ENCODE assay signal across 8 cellular contexts in genomic region chr2:45699032-45699658, GRCh38. TPM values are rescaled to one million over a fixed set of nuclear protein-coding genes. Genes with fewer than 3 reads are reported as not detected.
DNase-seq lines count a peak whose midpoint lies in the region; ATAC-seq, FAIRE-seq and TF ChIP-seq lines count a peak whose summit lies in the region.

No MANE protein-coding gene starts in this region.

- peak; percentile 65 for DNase-seq in AG10803 (ENCODE audit: low read depth)
- DNase-seq in GM20000 (ENCODE audit: low spot score), result peak; percentile 30
- peak; percentile 24 for DNase-seq in HTR-8/SVneo (ENCODE audit: insufficient read length, low spot score)
- DNase-seq in foreskin keratinocyte, result peak in 1 of 2 donors; percentile 75
- no peak for DNase-seq in GOT3 (lab: John Stamatoyannopoulos, UW)
- DNase-seq in cerebellar nuclear complex (lab: John Stamatoyannopoulos, UW), result no peak
- DNase-seq in activated CD4-positive, alpha-beta T cell treated with anti-CD3 and anti-CD28 coated beads for 4 hours, result no peak
- DNase-seq in SW 1271 (lab: John Stamatoyannopoulos, UW), result no peak

- ATAC-seq in foreskin keratinocyte, result peak; percentile 96

- peaks cover 9% of the 10 kb centered on the region for H3K4me1 ChIP-seq in foreskin keratinocyte

- FAIRE-seq in HTR-8/SVneo (lab: Jason Lieb, UNC), result no peak

- no peaks in the 10 kb centered on the region for H3K27me3 ChIP-seq in foreskin keratinocyte

- TF ChIP-seq CTCF in AG10803 (conservative IDR thresholded peaks at IDR 0.05; ENCODE audit: low read length) (no peak), GM20000 (IDR thresholded peaks at IDR 0.05; ENCODE audit: extremely low read depth, missing control alignments) (no peak), foreskin keratinocyte (conservative IDR thresholded peaks at IDR 0.05) (no peak)

- no peak overlapping the region for H3K27ac ChIP-seq in foreskin keratinocyte

- no peak overlapping the region for H3K4me3 ChIP-seq in AG10803 (ENCODE audit: low read length)

RNA-seq across cellular contexts. Expression of gene PRKCE, which starts 47.7 kb away (rescaled TPM):
- total RNA-seq in foreskin keratinocyte, result 2.5 and 2.6 TPM in 2 replicates
- polyA plus RNA-seq in foreskin keratinocyte, result 0.56 and 0.93 TPM in 2 replicates

Comparison
In these comparisons a context has a peak if more than half of its experiments do, and no peak if none do; other contexts are left out.
1. DNase-seq: peak in AG10803 (single experiment), GM20000 (single experiment) and HTR-8/SVneo (single experiment); none in GOT3 (single experiment), cerebellar nuclear complex (0 of 2), activated CD4-positive, alpha-beta T cell treated with anti-CD3 and anti-CD28 coated beads for 4 hours (0 of 2) and SW 1271 (0 of 2).